28 cellular contexts compared by ENCODE assay signal in the genomic region with DNA sequence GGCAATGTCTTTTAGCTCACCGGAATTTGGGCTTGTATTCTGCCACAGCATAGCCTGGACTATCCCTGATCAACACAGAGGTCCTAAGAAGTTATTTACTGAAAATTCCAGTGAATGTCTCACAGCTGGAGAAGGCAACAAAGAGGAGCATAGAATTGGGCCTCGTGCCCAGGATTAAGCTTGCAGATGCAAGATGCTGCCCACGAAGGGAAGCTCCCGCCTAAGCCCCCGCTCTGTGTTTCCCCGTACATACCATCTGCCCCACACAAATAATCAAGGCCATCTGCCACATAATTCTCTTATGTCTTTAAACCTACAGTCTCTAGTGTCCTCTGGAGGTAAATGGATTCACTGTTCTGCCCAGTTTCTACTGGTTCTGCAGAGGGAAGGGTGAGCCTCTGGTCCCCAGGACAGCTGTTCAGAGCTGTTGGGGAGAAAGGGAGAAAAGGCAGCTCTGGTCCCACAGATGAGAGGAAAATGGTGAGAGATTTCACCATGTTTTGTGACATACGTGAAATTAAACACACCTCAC. TPM values are rescaled to one million over a fixed set of nuclear protein-coding genes. Genes with fewer than 3 reads are reported as not detected.
DNase-seq lines count a peak whose midpoint lies in the region; ATAC-seq and TF ChIP-seq lines count a peak whose summit lies in the region.
"Had no signal": no experiment of that assay in that cellular context is flagged by ENCODE, and none has a peak within 500 bp of the region (broad histone marks: within the 10 kb centered on the region; RNA-seq: fewer than 3 reads in every experiment).

No MANE protein-coding gene starts in this region.

- H3K4me3 Mint-ChIP-seq in activated naive CD4-positive, alpha-beta T cell treated with anti-CD3 and anti-CD28 coated beads, Interleukin-2, amount 10 ng/mL, durations not matched to agents 7 days and 5 days, result no peak overlapping the region
- no peak overlapping the region for H3K4me3 Mint-ChIP-seq in activated naive CD4-positive, alpha-beta T cell treated with anti-CD3 and anti-CD28 coated beads for 36 hours
- H3K4me3 Mint-ChIP-seq in CD14-positive monocyte, result no peak overlapping the region
- H3K4me3 Mint-ChIP-seq: activated CD4-positive, alpha-beta T cell treated with anti-CD3 and anti-CD28 coated beads, Interleukin-2, amount 10 ng/mL, durations not matched to agents 24 days and 14 days; activated T-cell treated with anti-CD3 and anti-CD28 coated beads, Interleukin-2, amount 50 U/mL, for 4 hours; B cell had no signal

- H3K36me3 Mint-ChIP-seq in activated naive CD4-positive, alpha-beta T cell treated with anti-CD3 and anti-CD28 coated beads, Interleukin-2, amount 10 ng/mL, durations not matched to agents 7 days and 5 days, result no peaks in the 10 kb centered on the region
- H3K36me3 Mint-ChIP-seq in activated naive CD4-positive, alpha-beta T cell treated with anti-CD3 and anti-CD28 coated beads for 36 hours (ENCODE audit: low read depth), result no peaks in the 10 kb centered on the region
- H3K36me3 Mint-ChIP-seq in CD14-positive monocyte, result no peaks in the 10 kb centered on the region

- intact Hi-C loops in activated naive CD4-positive, alpha-beta T cell treated with anti-CD3 and anti-CD28 coated beads for 36 hours (cut with micrococcal nuclease), result loop anchor here (10.0 kb wide), 1 partner anchor 555 kb away; no protein-coding TSS in a partner anchor
- intact Hi-C loops in CD14-positive monocyte (cut with micrococcal nuclease), result loop anchor here in 1 of 2 donors (10.0 kb wide), 2 partner anchors 185 to 1915 kb away; a partner anchor contains a TSS

- no peaks in the 10 kb centered on the region for H3K27me3 Mint-ChIP-seq in activated naive CD4-positive, alpha-beta T cell treated with anti-CD3 and anti-CD28 coated beads, Interleukin-2, amount 10 ng/mL, durations not matched to agents 7 days and 5 days
- no peaks in the 10 kb centered on the region for H3K27me3 Mint-ChIP-seq in activated naive CD4-positive, alpha-beta T cell treated with anti-CD3 and anti-CD28 coated beads for 36 hours (ENCODE audit: low read depth)
- peaks cover 0 to 2% (median 1%) of the 10 kb centered on the region in 3 donors for H3K27me3 Mint-ChIP-seq in CD14-positive monocyte (ENCODE audit: low read depth in 3 of 3)
- H3K27me3 Mint-ChIP-seq: B cell had no signal

- no peak for DNase-seq in activated naive CD4-positive, alpha-beta T cell treated with anti-CD3 and anti-CD28 coated beads, Interleukin-2, amount 10 ng/mL, durations not matched to agents 7 days and 5 days
- no peak for DNase-seq in activated naive CD4-positive, alpha-beta T cell treated with anti-CD3 and anti-CD28 coated beads for 36 hours
- DNase-seq in NCI-H2171 (lab: John Stamatoyannopoulos, UW) (peak; percentile 87), caudate nucleus (lab: John Stamatoyannopoulos, UW) (peak in 10 of 61 donors; percentile 1 to 34 (median 6)), substantia nigra (lab: John Stamatoyannopoulos, UW) (peak in 2 of 49 donors; percentile 5 to 22), CD14-positive monocyte (ENCODE audit: low spot score) (no peak)
- DNase-seq: activated CD4-positive, alpha-beta T cell treated with anti-CD3 and anti-CD28 coated beads, Interleukin-2, amount 10 ng/mL, durations not matched to agents 24 days and 14 days; activated gamma-delta T cell treated with Interleukin-2 at 50 U/mL for 16 hours; activated T-cell treated with anti-CD3 and anti-CD28 coated beads, Interleukin-2, amount 50 U/mL, for 4 hours; cerebellar nuclear complex; DMS79 treated with DMSO at 0.1 percent for 48 hours; kidney; NCI-H1105 treated with DMSO at 0.1 percent for 48 hours; NCI-H2081 treated with DMSO at 0.1 percent for 48 hours; NCI-H510A; pancreas; retina; SHP77; small intestine; stimulated activated CD4-positive, alpha-beta T cell treated with anti-CD3 and anti-CD28 coated beads, Interleukin-1b, Interleukin-23, amount 100 ng/mL, for 48 hours; stimulated activated CD8-positive, alpha-beta memory T cell treated with anti-CD3 and anti-CD28 coated beads, Interleukin-4, amount 100 ng/mL, for 48 hours; SW 1271; T1000; trophoblast cell had no signal

- ATAC-seq in HG02970 (IDR thresholded peaks at IDR 0.05; ENCODE audit: low FRiP score, unreplicated experiment), result no peak
- no peak for ATAC-seq in GM21381 (IDR thresholded peaks at IDR 0.05; ENCODE audit: unreplicated experiment)
- ATAC-seq: activated T-cell treated with anti-CD3 and anti-CD28 coated beads, Interleukin-2, amount 50 U/mL, for 4 hours; Panc1; pancreas had no signal

- peak overlapping the region; percentile 58 for H3K27ac ChIP-seq in caudate nucleus (ENCODE audit: low read depth, low read length)
- peak overlapping the region; percentile 63 for H3K27ac ChIP-seq in substantia nigra (ENCODE audit: low read depth, low read length, poor library complexity, severe bottlenecking)
- H3K27ac ChIP-seq: pancreas had no signal

- peak overlapping the region; percentile 45 for H3K27ac Mint-ChIP-seq in activated naive CD4-positive, alpha-beta T cell treated with anti-CD3 and anti-CD28 coated beads, Interleukin-2, amount 10 ng/mL, durations not matched to agents 7 days and 5 days
- no peak overlapping the region for H3K27ac Mint-ChIP-seq in activated naive CD4-positive, alpha-beta T cell treated with anti-CD3 and anti-CD28 coated beads for 36 hours
- H3K27ac Mint-ChIP-seq in CD14-positive monocyte, result peak overlapping the region in 1 of 7 donors; percentile 33
- H3K27ac Mint-ChIP-seq: activated CD4-positive, alpha-beta T cell treated with anti-CD3 and anti-CD28 coated beads, Interleukin-2, amount 10 ng/mL, durations not matched to agents 24 days and 14 days; B cell had no signal

- CTCF ChIA-PET in activated naive CD4-positive, alpha-beta T cell treated with anti-CD3 and anti-CD28 coated beads, Interleukin-2, amount 10 ng/mL, durations not matched to agents 7 days and 5 days (lab: Charles Lee), result interaction anchor here (1.1 kb wide), 1 partner anchor 258 kb away, joined by 5 read pairs; no protein-coding TSS in a partner anchor
- CTCF ChIA-PET in activated naive CD4-positive, alpha-beta T cell treated with anti-CD3 and anti-CD28 coated beads for 36 hours (lab: Charles Lee), result interaction anchor here (0.7 to 1.8 kb wide), 5 partner anchors 9 to 257 kb away, joined by 3 to 4 read pairs (median 3); a partner anchor contains a TSS

- TF ChIP-seq CTCF in CD14-positive monocyte (IDR thresholded peaks at IDR 0.05), result no peak

- peaks cover 30% of the 10 kb centered on the region for H3K4me1 Mint-ChIP-seq in activated naive CD4-positive, alpha-beta T cell treated with anti-CD3 and anti-CD28 coated beads, Interleukin-2, amount 10 ng/mL, durations not matched to agents 7 days and 5 days
- peaks cover 20% of the 10 kb centered on the region for H3K4me1 Mint-ChIP-seq in activated naive CD4-positive, alpha-beta T cell treated with anti-CD3 and anti-CD28 coated beads for 36 hours (ENCODE audit: low read depth)
- peaks cover 45% of the 10 kb centered on the region for H3K4me1 Mint-ChIP-seq in CD14-positive monocyte

- H3K9me3 Mint-ChIP-seq in activated naive CD4-positive, alpha-beta T cell treated with anti-CD3 and anti-CD28 coated beads, Interleukin-2, amount 10 ng/mL, durations not matched to agents 7 days and 5 days, result no peaks in the 10 kb centered on the region
- no peaks in the 10 kb centered on the region for H3K9me3 Mint-ChIP-seq in activated naive CD4-positive, alpha-beta T cell treated with anti-CD3 and anti-CD28 coated beads for 36 hours
- H3K9me3 Mint-ChIP-seq in CD14-positive monocyte, result no peaks in the 10 kb centered on the region
- H3K9me3 Mint-ChIP-seq: activated CD4-positive, alpha-beta T cell treated with anti-CD3 and anti-CD28 coated beads, Interleukin-2, amount 10 ng/mL, durations not matched to agents 24 days and 14 days; activated T-cell treated with anti-CD3 and anti-CD28 coated beads, Interleukin-2, amount 50 U/mL, for 4 hours had no signal

RNA-seq across cellular contexts. Expression of a gene that starts 7.4 kb away (rescaled TPM):
- total RNA-seq in activated naive CD4-positive, alpha-beta T cell treated with anti-CD3 and anti-CD28 coated beads for 36 hours, result 10 to 100 TPM; 51.9 to 54.7 TPM
- 10 to 100 TPM; 18.0 to 26.0 TPM for polyA plus RNA-seq in CD14-positive monocyte
